In the genomic region with DNA sequence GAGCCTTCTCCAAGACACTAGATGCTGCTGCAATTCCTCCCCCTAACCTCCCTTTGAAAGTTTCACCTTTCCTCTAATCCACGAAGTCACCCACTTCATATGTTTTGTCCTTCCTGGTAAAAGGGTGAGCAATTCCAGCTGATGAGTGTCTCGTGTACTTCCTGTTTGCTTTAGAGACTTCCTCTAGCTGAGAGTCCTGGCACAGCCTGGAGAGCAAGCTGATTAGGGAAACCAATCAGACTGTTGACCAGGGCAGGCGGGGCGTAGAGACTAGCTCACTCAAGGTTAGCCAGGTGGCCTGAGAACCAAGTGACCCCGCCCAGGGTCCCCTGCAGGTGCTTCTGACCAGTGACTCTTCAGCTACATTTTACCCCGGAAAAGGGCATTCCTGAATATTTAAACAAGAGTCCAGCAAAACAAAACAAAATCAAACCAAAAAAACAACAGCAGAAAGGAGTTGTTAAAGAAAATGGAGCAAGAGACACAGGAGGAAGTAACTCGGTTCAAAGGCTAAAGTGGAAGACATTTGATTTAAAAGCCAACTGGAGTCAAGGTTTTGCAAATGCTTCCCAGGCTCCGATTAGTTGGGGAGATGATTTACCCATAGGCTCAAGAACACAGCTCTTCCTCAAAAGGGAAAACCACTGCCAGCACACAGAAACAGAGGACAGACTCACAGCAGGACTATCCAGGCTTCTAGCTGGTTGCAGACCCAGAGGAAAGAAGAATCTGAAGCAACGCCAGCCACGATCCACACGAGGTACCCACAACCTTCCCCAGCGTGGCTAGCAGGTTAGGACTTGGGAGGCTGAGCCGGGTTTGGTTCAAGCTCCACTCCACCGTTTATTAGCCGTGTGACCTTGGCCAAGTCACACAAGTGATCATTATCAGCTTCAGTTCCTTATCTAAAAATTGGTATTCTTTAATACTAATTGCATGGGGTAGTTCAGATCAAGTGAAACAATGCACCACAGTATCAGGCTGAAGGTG, we compare ENCODE assay signal across 8 cellular contexts. TPM values are rescaled to one million over a fixed set of nuclear protein-coding genes. Genes with fewer than 3 reads are reported as not detected.
DNase-seq lines count a peak whose midpoint lies in the region; ATAC-seq and TF ChIP-seq lines count a peak whose summit lies in the region.

No MANE protein-coding gene starts in this region.

- H3K9me3 Mint-ChIP-seq in stimulated activated naive CD8-positive, alpha-beta T cell treated with anti-CD3 and anti-CD28 coated beads, Interleukin-15, Interleukin-2, amounts not matched to agents 100 ng/mL and 50 ng/mL, for 24 hours = no peaks in the 10 kb centered on the region

- no peak for TF ChIP-seq CTCF in fibroblast of the aortic adventitia (IDR thresholded peaks at IDR 0.05; ENCODE audit: insufficient read depth, low read length)

- peak overlapping the region; percentile 26 for H3K27ac Mint-ChIP-seq in stimulated activated naive CD8-positive, alpha-beta T cell treated with anti-CD3 and anti-CD28 coated beads, Interleukin-15, Interleukin-2, amounts not matched to agents 100 ng/mL and 50 ng/mL, for 24 hours
- peak overlapping the region; percentile 88 for H3K27ac Mint-ChIP-seq in T-helper 17 cell

- H3K9me3 ChIP-seq in T-helper 17 cell (ENCODE audit: control insufficient read depth, low read length, poor library complexity, severe bottlenecking) = no peaks in the 10 kb centered on the region

- no peak overlapping the region for H3K4me3 ChIP-seq in fibroblast of the aortic adventitia (ENCODE audit: low read depth, low read length)

- H3K36me3 Mint-ChIP-seq in stimulated activated naive CD8-positive, alpha-beta T cell treated with anti-CD3 and anti-CD28 coated beads, Interleukin-15, Interleukin-2, amounts not matched to agents 100 ng/mL and 50 ng/mL, for 24 hours (ENCODE audit: low read depth) = peaks cover 25% of the 10 kb centered on the region
- H3K36me3 Mint-ChIP-seq in T-helper 17 cell (ENCODE audit: low read depth) = peaks cover 6% of the 10 kb centered on the region

- no peak for ATAC-seq in stimulated activated naive CD8-positive, alpha-beta T cell treated with anti-CD3 and anti-CD28 coated beads, Interleukin-15, Interleukin-2, amounts not matched to agents 100 U/mL and 50 U/mL, for 24 hours
- ATAC-seq in T-helper 17 cell (no peak), HG03439 (IDR thresholded peaks at IDR 0.05; ENCODE audit: unreplicated experiment) (no peak)

- H3K4me3 Mint-ChIP-seq in stimulated activated naive CD8-positive, alpha-beta T cell treated with anti-CD3 and anti-CD28 coated beads, Interleukin-15, Interleukin-2, amounts not matched to agents 100 ng/mL and 50 ng/mL, for 24 hours = no peak overlapping the region
- no peak overlapping the region for H3K4me3 Mint-ChIP-seq in T-helper 17 cell

- no peak for DNase-seq in stimulated activated naive CD8-positive, alpha-beta T cell treated with anti-CD3 and anti-CD28 coated beads, Interleukin-15, Interleukin-2, amounts not matched to agents 100 U/mL and 50 U/mL, for 24 hours
- DNase-seq in T-helper 17 cell = no peak
- peak; percentile 53 for DNase-seq in fibroblast of the aortic adventitia (ENCODE audit: low read depth)
- peak; percentile 59 for DNase-seq in pons (ENCODE audit: low spot score)
- DNase-seq in germinal center (ENCODE audit: low spot score) = no peak
- no peak for DNase-seq in NCI-H524 treated with DMSO at 0.1 percent for 48 hours (lab: John Stamatoyannopoulos, UW)

- H3K27me3 Mint-ChIP-seq in stimulated activated naive CD8-positive, alpha-beta T cell treated with anti-CD3 and anti-CD28 coated beads, Interleukin-15, Interleukin-2, amounts not matched to agents 100 ng/mL and 50 ng/mL, for 24 hours = no peaks in the 10 kb centered on the region
- H3K27me3 Mint-ChIP-seq in T-helper 17 cell = no peaks in the 10 kb centered on the region

- peaks cover 58% of the 10 kb centered on the region for H3K4me1 Mint-ChIP-seq in stimulated activated naive CD8-positive, alpha-beta T cell treated with anti-CD3 and anti-CD28 coated beads, Interleukin-15, Interleukin-2, amounts not matched to agents 100 ng/mL and 50 ng/mL, for 24 hours (ENCODE audit: low read depth)
- peaks cover 39% of the 10 kb centered on the region for H3K4me1 Mint-ChIP-seq in T-helper 17 cell

RNA-seq across cellular contexts. Expression of a gene that starts 13.4 kb away (rescaled TPM):
- not detected for total RNA-seq in T-helper 17 cell
- total RNA-seq in fibroblast of the aortic adventitia (ENCODE audit: low replicate concordance) = not detected in 2 replicates

RNA-seq across cellular contexts. Expression of a gene that starts 14.8 kb away (rescaled TPM):
- 10 to 100 TPM; 33.3 to 35.5 TPM for total RNA-seq in T-helper 17 cell
- total RNA-seq in fibroblast of the aortic adventitia (ENCODE audit: low replicate concordance) = 8.5 and 13.7 TPM in 2 replicates

RNA-seq across cellular contexts. Expression of a gene that starts 18.8 kb away (rescaled TPM):
- total RNA-seq in T-helper 17 cell (10 to 100 TPM; 74.3 to 97.9 TPM), fibroblast of the aortic adventitia (ENCODE audit: low replicate concordance) (8.3 and 82.2 TPM in 2 replicates)

RNA-seq across cellular contexts. Expression of a gene that starts 23.4 kb away (rescaled TPM):
- total RNA-seq in T-helper 17 cell = 10 to 100 TPM; 16.9 to 24.0 TPM
- total RNA-seq in fibroblast of the aortic adventitia (ENCODE audit: low replicate concordance) = 11.3 and 24.3 TPM in 2 replicates

RNA-seq across cellular contexts. Expression of a gene that starts 37.7 kb away (rescaled TPM):
- total RNA-seq in T-helper 17 cell (under 1 TPM; 0.16 to 0.20 TPM), fibroblast of the aortic adventitia (ENCODE audit: low replicate concordance) (not detected in 2 replicates)

Comparison
In these comparisons a context has a peak if more than half of its experiments do, and no peak if none do; other contexts are left out.
1. DNase-seq: peak in fibroblast of the aortic adventitia (single experiment) and pons (single experiment); none in stimulated activated naive CD8-positive, alpha-beta T cell treated with anti-CD3 and anti-CD28 coated beads, Interleukin-15, Interleukin-2, amounts not matched to agents 100 U/mL and 50 U/mL, for 24 hours (single experiment), T-helper 17 cell (0 of 3), germinal center (single experiment) and NCI-H524 treated with DMSO at 0.1 percent for 48 hours (single experiment).